In the genomic region with DNA sequence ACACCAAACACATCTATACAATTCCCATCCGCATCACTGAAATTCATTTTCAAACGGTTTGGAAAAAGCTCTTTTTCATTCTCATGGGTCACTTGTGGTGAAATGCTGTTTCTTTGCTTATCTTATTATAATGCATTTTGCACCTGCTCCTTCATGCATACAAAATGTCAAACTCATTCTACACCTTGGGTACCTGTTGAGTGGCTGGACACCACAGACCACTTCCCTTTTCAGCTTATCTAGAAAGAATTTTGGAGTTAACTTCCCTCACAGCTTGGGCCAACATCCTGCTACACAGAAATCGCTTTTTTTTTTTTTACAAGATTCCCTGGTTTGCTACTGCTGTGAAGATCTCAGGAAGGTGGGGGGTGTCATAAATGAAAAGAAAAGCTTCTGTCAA, we compare ENCODE assay signal across 27 cellular contexts. TPM values are rescaled to one million over a fixed set of nuclear protein-coding genes. Genes with fewer than 3 reads are reported as not detected.
DNase-seq lines count a peak whose midpoint lies in the region; ATAC-seq and TF ChIP-seq lines count a peak whose summit lies in the region.
"Had no signal": no experiment of that assay in that cellular context is flagged by ENCODE, and none has a peak within 500 bp of the region (broad histone marks: within the 10 kb centered on the region; RNA-seq: fewer than 3 reads in every experiment).

No MANE protein-coding gene starts in this region.

- H3K27ac Mint-ChIP-seq in activated CD4-positive, alpha-beta T cell treated with anti-CD3 and anti-CD28 coated beads for 36 hours: peak overlapping the region; percentile 15
- no peak overlapping the region for H3K27ac Mint-ChIP-seq in activated T-helper 1 cell treated with anti-CD3 and anti-CD28 coated beads, Interleukin-12 subunit alpha, Interleukin-12 subunit beta, Interleukin-2, Interleukin-4 antibody, amounts not matched to agents 30 ng/mL and 10 ng/mL and 1 ng/mL, durations not matched to agents 14 hours and 24 hours and 36 hours
- no peak overlapping the region for H3K27ac Mint-ChIP-seq in mesothelial cell of epicardium
- H3K27ac Mint-ChIP-seq: activated B cell treated with CpG ODN at 0.5 μM for 24 hours, progenitor cell of endocrine pancreas had no signal

- peaks cover 60% of the 10 kb centered on the region for H3K36me3 ChIP-seq in DND-41 (ENCODE audit: insufficient read depth, low read length)

- H3K79me2 ChIP-seq in DND-41 (ENCODE audit: insufficient read depth, low read length): peaks cover 47% of the 10 kb centered on the region

- POLR2A ChIA-PET in activated CD4-positive, alpha-beta T cell treated with anti-CD3 and anti-CD28 coated beads for 36 hours (lab: Charles Lee): interaction anchor here (0.6 to 0.9 kb wide), 2 partner anchors 38 to 58 kb away, joined by 3 read pairs; no protein-coding TSS in a partner anchor

- H4K20me1 ChIP-seq in DND-41 (ENCODE audit: insufficient read depth, low read length): peaks cover 24% of the 10 kb centered on the region; the same call in 1 of the 2 replicates

- H3K9ac ChIP-seq in DND-41 (ENCODE audit: low read depth, low read length): no peak overlapping the region

- H3K27me3 Mint-ChIP-seq in activated CD4-positive, alpha-beta T cell treated with anti-CD3 and anti-CD28 coated beads for 36 hours: no peaks in the 10 kb centered on the region
- H3K27me3 Mint-ChIP-seq in activated T-helper 1 cell treated with anti-CD3 and anti-CD28 coated beads, Interleukin-12 subunit alpha, Interleukin-12 subunit beta, Interleukin-2, Interleukin-4 antibody, amounts not matched to agents 30 ng/mL and 10 ng/mL and 1 ng/mL, durations not matched to agents 14 hours and 24 hours and 36 hours (ENCODE audit: insufficient read depth): no peaks in the 10 kb centered on the region
- no peaks in the 10 kb centered on the region for H3K27me3 Mint-ChIP-seq in mesothelial cell of epicardium (ENCODE audit: low read depth)
- H3K27me3 Mint-ChIP-seq: activated B cell treated with CpG ODN at 0.5 μM for 24 hours, progenitor cell of endocrine pancreas had no signal

- CTCF ChIA-PET in activated CD4-positive, alpha-beta T cell treated with anti-CD3 and anti-CD28 coated beads for 36 hours (lab: Charles Lee): interaction anchor here (0.6 to 1.4 kb wide), 3 partner anchors 12 to 235 kb away, joined by 3 read pairs; no protein-coding TSS in a partner anchor

- no peak overlapping the region for H3K4me3 Mint-ChIP-seq in activated CD4-positive, alpha-beta T cell treated with anti-CD3 and anti-CD28 coated beads for 36 hours
- H3K4me3 Mint-ChIP-seq in activated T-helper 1 cell treated with anti-CD3 and anti-CD28 coated beads, Interleukin-12 subunit alpha, Interleukin-12 subunit beta, Interleukin-2, Interleukin-4 antibody, amounts not matched to agents 30 ng/mL and 10 ng/mL and 1 ng/mL, durations not matched to agents 14 hours and 24 hours and 36 hours: peak overlapping the region; percentile 93
- peak overlapping the region; percentile 3 for H3K4me3 Mint-ChIP-seq in mesothelial cell of epicardium

- H2AFZ ChIP-seq in DND-41 (ENCODE audit: low read depth, low read length): no peak overlapping the region

- no peaks in the 10 kb centered on the region for H3K9me3 ChIP-seq in DND-41 (ENCODE audit: insufficient read depth, low read length, severe bottlenecking)
- H3K9me3 ChIP-seq: adrenal gland, breast epithelium, heart left ventricle, sigmoid colon, transverse colon had no signal

- peaks cover 38% of the 10 kb centered on the region for H3K4me1 ChIP-seq in DND-41 (ENCODE audit: insufficient read depth, low read length)

- H3K4me1 Mint-ChIP-seq in activated CD4-positive, alpha-beta T cell treated with anti-CD3 and anti-CD28 coated beads for 36 hours: peaks cover 35% of the 10 kb centered on the region
- H3K4me1 Mint-ChIP-seq in activated T-helper 1 cell treated with anti-CD3 and anti-CD28 coated beads, Interleukin-12 subunit alpha, Interleukin-12 subunit beta, Interleukin-2, Interleukin-4 antibody, amounts not matched to agents 30 ng/mL and 10 ng/mL and 1 ng/mL, durations not matched to agents 14 hours and 24 hours and 36 hours (ENCODE audit: low read depth): peaks cover 43% of the 10 kb centered on the region
- peaks cover 26% of the 10 kb centered on the region for H3K4me1 Mint-ChIP-seq in mesothelial cell of epicardium

- H3K4me2 ChIP-seq in DND-41 (ENCODE audit: insufficient read depth, low read length): peak overlapping the region; percentile 93; the same call in 1 of the 2 replicates

- intact Hi-C loops in activated CD4-positive, alpha-beta T cell treated with anti-CD3 and anti-CD28 coated beads for 36 hours (cut with DNase I, micrococcal nuclease): loop anchor here (5.0 kb wide), 2 partner anchors 68 to 228 kb away; a partner anchor contains a TSS
- intact Hi-C loops in activated T-helper 1 cell treated with anti-CD3 and anti-CD28 coated beads, Interleukin-12 subunit alpha, Interleukin-12 subunit beta, Interleukin-2, Interleukin-4 antibody, amounts not matched to agents 30 ng/mL and 10 ng/mL and 1 ng/mL, durations not matched to agents 14 hours and 24 hours and 36 hours (cut with micrococcal nuclease): loop anchor here (5.0 kb wide), 2 partner anchors 577 to 612 kb away; a partner anchor contains a TSS
- intact Hi-C loops in dorsolateral prefrontal cortex (cut with DNase I): loop anchor here (5.0 kb wide), 3 partner anchors 38 to 78 kb away; a partner anchor contains a TSS

- no peak overlapping the region; a peak in 1 of 4 replicates for H3K4me3 ChIP-seq in DND-41 (ENCODE audit: low read depth in 1 of 2, low read length in 2 of 2)
- H3K4me3 ChIP-seq in dorsolateral prefrontal cortex: no peak overlapping the region
- H3K4me3 ChIP-seq: adrenal gland, heart left ventricle, sigmoid colon, transverse colon had no signal

- ATAC-seq in activated CD4-positive, alpha-beta T cell treated with anti-CD3 and anti-CD28 coated beads for 36 hours: no peak
- ATAC-seq in DND-41 (ENCODE audit: insufficient read depth, low read depth) (no peak), HG02610 (IDR thresholded peaks at IDR 0.05; ENCODE audit: unreplicated experiment) (no peak)
- ATAC-seq: heart left ventricle, PC-3 had no signal

- no peaks in the 10 kb centered on the region for H3K9me3 Mint-ChIP-seq in activated CD4-positive, alpha-beta T cell treated with anti-CD3 and anti-CD28 coated beads for 36 hours (ENCODE audit: low read depth)
- no peaks in the 10 kb centered on the region for H3K9me3 Mint-ChIP-seq in activated T-helper 1 cell treated with anti-CD3 and anti-CD28 coated beads, Interleukin-12 subunit alpha, Interleukin-12 subunit beta, Interleukin-2, Interleukin-4 antibody, amounts not matched to agents 30 ng/mL and 10 ng/mL and 1 ng/mL, durations not matched to agents 14 hours and 24 hours and 36 hours
- no peaks in the 10 kb centered on the region for H3K9me3 Mint-ChIP-seq in mesothelial cell of epicardium

- DNase-seq in activated CD4-positive, alpha-beta T cell treated with anti-CD3 and anti-CD28 coated beads for 36 hours: no peak
- DNase-seq in activated CD4-positive, alpha-beta T cell treated with anti-CD3 and anti-CD28 coated beads, Interleukin-2, amount 50 U/mL, for 48 hours: no peak
- DNase-seq in DND-41: no peak
- no peak for DNase-seq in activated T-helper 1 cell treated with anti-CD3 and anti-CD28 coated beads, Interleukin-12 subunit alpha, Interleukin-12 subunit beta, Interleukin-2, Interleukin-4 antibody, amounts not matched to agents 30 ng/mL and 10 ng/mL and 1 ng/mL, durations not matched to agents 14 hours and 24 hours and 36 hours (ENCODE audit: low spot score)
- DNase-seq in mesothelial cell of epicardium (ENCODE audit: low spot score in 2 of 2, unreplicated experiment in 2 of 2): no peak
- DNase-seq in dorsolateral prefrontal cortex: no peak
- no peak for DNase-seq in iPS-NIHi7 (ENCODE audit: extremely low spot score)
- DNase-seq: 8988T; activated B cell treated with CpG ODN at 0.5 μM for 24 hours; activated CD4-positive, alpha-beta T cell treated with anti-CD3 and anti-CD28 coated beads, Interleukin-2, amount 50 U/mL, for 4 hours; adrenal gland; DMS153; effector memory CD4-positive, alpha-beta T cell; foreskin fibroblast; GOT3; heart left ventricle; KG1; NCI-H1417 treated with DMSO at 0.1 percent for 48 hours; NCI-H2081 treated with DMSO at 0.1 percent for 48 hours; NCI-H345; PC-3; Right ventricle myocardium superior; sigmoid colon; transverse colon had no signal

- TF ChIP-seq CTCF in DND-41 (IDR thresholded peaks at IDR 0.05; ENCODE audit: borderline replicate concordance, extremely low read depth, low read length, poor library complexity, severe bottlenecking) (no peak), mesothelial cell of epicardium (IDR thresholded peaks at IDR 0.05; ENCODE audit: unreplicated experiment) (no peak), dorsolateral prefrontal cortex (IDR thresholded peaks at IDR 0.05 in 54 of 56, conservative IDR thresholded peaks at IDR 0.05 in 2 of 56; ENCODE audit: low read depth in 1 of 56, partially characterized antibody in 56 of 56) (no peak)

- H3K36me3 Mint-ChIP-seq in activated CD4-positive, alpha-beta T cell treated with anti-CD3 and anti-CD28 coated beads for 36 hours (ENCODE audit: low read depth): peaks cover 55% of the 10 kb centered on the region
- peaks cover 21% of the 10 kb centered on the region for H3K36me3 Mint-ChIP-seq in activated T-helper 1 cell treated with anti-CD3 and anti-CD28 coated beads, Interleukin-12 subunit alpha, Interleukin-12 subunit beta, Interleukin-2, Interleukin-4 antibody, amounts not matched to agents 30 ng/mL and 10 ng/mL and 1 ng/mL, durations not matched to agents 14 hours and 24 hours and 36 hours (ENCODE audit: low read depth)
- peaks cover 23% of the 10 kb centered on the region for H3K36me3 Mint-ChIP-seq in mesothelial cell of epicardium

- H3K27me3 ChIP-seq in DND-41 (ENCODE audit: insufficient read depth, low read length, poor library complexity): no peaks in the 10 kb centered on the region
- H3K27me3 ChIP-seq in dorsolateral prefrontal cortex: no peaks in the 10 kb centered on the region
- H3K27me3 ChIP-seq: adrenal gland, breast epithelium, heart left ventricle, sigmoid colon, transverse colon had no signal

- H3K27ac ChIP-seq in DND-41 (ENCODE audit: low read length) (no peak overlapping the region), dorsolateral prefrontal cortex (no peak overlapping the region)
- H3K27ac ChIP-seq: adrenal gland, breast epithelium, heart left ventricle, sigmoid colon, transverse colon had no signal

RNA-seq across cellular contexts. Expression of a gene that starts 2.7 kb away (rescaled TPM):
- total RNA-seq in activated CD4-positive, alpha-beta T cell treated with anti-CD3 and anti-CD28 coated beads for 36 hours: 10 to 100 TPM; 25.9 to 34.3 TPM
- total RNA-seq in activated T-helper 1 cell treated with anti-CD3 and anti-CD28 coated beads, Interleukin-12 subunit alpha, Interleukin-12 subunit beta, Interleukin-2, Interleukin-4 antibody, amounts not matched to agents 30 ng/mL and 10 ng/mL and 1 ng/mL, durations not matched to agents 14 hours and 24 hours and 36 hours: 42.5 and 43.8 TPM in 2 replicates
- total RNA-seq in mesothelial cell of epicardium (26.1 to 28.2 TPM (median 27.0 TPM) in 3 replicates), dorsolateral prefrontal cortex (10 to 100 TPM; 13.3 to 35.7 (median 24.4) TPM)

RNA-seq across cellular contexts. Expression of a gene that starts 7.1 kb away (rescaled TPM):
- total RNA-seq in activated CD4-positive, alpha-beta T cell treated with anti-CD3 and anti-CD28 coated beads for 36 hours: 1 to 10 TPM; 1.7 to 2.5 TPM
- 1.2 and 1.7 TPM in 2 replicates for total RNA-seq in activated T-helper 1 cell treated with anti-CD3 and anti-CD28 coated beads, Interleukin-12 subunit alpha, Interleukin-12 subunit beta, Interleukin-2, Interleukin-4 antibody, amounts not matched to agents 30 ng/mL and 10 ng/mL and 1 ng/mL, durations not matched to agents 14 hours and 24 hours and 36 hours
- total RNA-seq in mesothelial cell of epicardium: 20.7 to 21.6 TPM (median 21.3 TPM) in 3 replicates
- total RNA-seq in dorsolateral prefrontal cortex: 10 to 100 TPM in 115 of 120 experiments, 1 to 10 TPM in 5; 8.5 to 24.8 (median 14.6) TPM

RNA-seq across cellular contexts. Expression of a gene that starts 38.9 kb away (rescaled TPM):
- total RNA-seq in activated CD4-positive, alpha-beta T cell treated with anti-CD3 and anti-CD28 coated beads for 36 hours: under 1 TPM; 0.40 to 0.82 TPM
- 0.64 and 1.5 TPM in 2 replicates for total RNA-seq in activated T-helper 1 cell treated with anti-CD3 and anti-CD28 coated beads, Interleukin-12 subunit alpha, Interleukin-12 subunit beta, Interleukin-2, Interleukin-4 antibody, amounts not matched to agents 30 ng/mL and 10 ng/mL and 1 ng/mL, durations not matched to agents 14 hours and 24 hours and 36 hours
- total RNA-seq in mesothelial cell of epicardium (6.6 to 7.5 TPM (median 6.7 TPM) in 3 replicates), dorsolateral prefrontal cortex (1 to 10 TPM; 1.6 to 9.9 (median 5.2) TPM)

RNA-seq across cellular contexts. Expression of a gene that starts 39.2 kb away (rescaled TPM):
- 100 to 1,000 TPM; 283 to 349 TPM for total RNA-seq in activated CD4-positive, alpha-beta T cell treated with anti-CD3 and anti-CD28 coated beads for 36 hours
- total RNA-seq in activated T-helper 1 cell treated with anti-CD3 and anti-CD28 coated beads, Interleukin-12 subunit alpha, Interleukin-12 subunit beta, Interleukin-2, Interleukin-4 antibody, amounts not matched to agents 30 ng/mL and 10 ng/mL and 1 ng/mL, durations not matched to agents 14 hours and 24 hours and 36 hours: 236 and 242 TPM in 2 replicates
- 147 to 152 TPM (median 149 TPM) in 3 replicates for total RNA-seq in mesothelial cell of epicardium
- 10 to 100 TPM; 55.4 to 99.4 (median 69.8) TPM for total RNA-seq in dorsolateral prefrontal cortex

RNA-seq across cellular contexts. Expression of a gene that starts 44.7 kb away (rescaled TPM):
- under 1 TPM; 0.87 to 0.90 TPM for total RNA-seq in activated CD4-positive, alpha-beta T cell treated with anti-CD3 and anti-CD28 coated beads for 36 hours
- 1.0 and 1.1 TPM in 2 replicates for total RNA-seq in activated T-helper 1 cell treated with anti-CD3 and anti-CD28 coated beads, Interleukin-12 subunit alpha, Interleukin-12 subunit beta, Interleukin-2, Interleukin-4 antibody, amounts not matched to agents 30 ng/mL and 10 ng/mL and 1 ng/mL, durations not matched to agents 14 hours and 24 hours and 36 hours
- total RNA-seq in mesothelial cell of epicardium: 35.4 to 44.5 TPM (median 40.2 TPM) in 3 replicates
- 10 to 100 TPM; 12.0 to 29.6 (median 18.7) TPM for total RNA-seq in dorsolateral prefrontal cortex
